In genomic region chr9:101440714-101441230, GRCh38 we compare ENCODE assay signal across 24 cellular contexts. TPM values are rescaled to one million over a fixed set of nuclear protein-coding genes. Genes with fewer than 3 reads are reported as not detected.
"Had no signal": no experiment of that assay in that cellular context is flagged by ENCODE, and none has a peak within 500 bp of the region (broad histone marks: within the 10 kb centered on the region; RNA-seq: fewer than 3 reads in every experiment).

No MANE protein-coding gene starts in this region.

- H3K27ac ChIP-seq: coronary artery, epithelial cell of prostate, esophagus muscularis mucosa, gastrocnemius medialis, heart right ventricle, right atrium auricular region, thyroid gland, uterus had no signal

- H3K4me1 Mint-ChIP-seq: naive thymus-derived CD8-positive, alpha-beta T cell had no signal

- H3K4me3 ChIP-seq: coronary artery, esophagus muscularis mucosa, gastrocnemius medialis, heart right ventricle, right atrium auricular region, smooth muscle cell, thyroid gland, uterus had no signal

- H3K36me3 Mint-ChIP-seq: naive thymus-derived CD8-positive, alpha-beta T cell; type B pancreatic cell had no signal

- H3K4me1 ChIP-seq: thyroid gland, uterus had no signal

- H3K9me3 ChIP-seq: esophagus muscularis mucosa, gastrocnemius medialis, heart right ventricle, right atrium auricular region, thyroid gland, uterus had no signal

- DNase-seq: effector CD8-positive, alpha-beta T cell; gastrocnemius medialis; heart right ventricle; islet precursor cell; left cardiac atrium; mammary epithelial cell; naive thymus-derived CD8-positive, alpha-beta T cell; posterior cingulate gyrus; stimulated activated CD4-positive, alpha-beta T cell treated with anti-CD3 and anti-CD28 coated beads, Interleukin-2, amount 100 ng/mL, for 48 hours; stimulated activated naive CD4-positive, alpha-beta T cell treated with Interleukin-2 at 50 U/mL for 16 hours; thyroid gland; uterus had no signal

- H3K27ac Mint-ChIP-seq: naive thymus-derived CD8-positive, alpha-beta T cell; type B pancreatic cell had no signal

- H3K36me3 ChIP-seq: esophagus muscularis mucosa, gastrocnemius medialis, heart right ventricle, right atrium auricular region, thyroid gland, uterus had no signal

- H3K4me2 ChIP-seq: smooth muscle cell had no signal

- H3K27me3 ChIP-seq: gastrocnemius medialis, heart right ventricle, right atrium auricular region, thyroid gland, uterus had no signal

- H3K9me3 Mint-ChIP-seq: naive thymus-derived CD8-positive, alpha-beta T cell; type B pancreatic cell had no signal

- ATAC-seq: gastrocnemius medialis; heart right ventricle; left cardiac atrium; naive thymus-derived CD8-positive, alpha-beta T cell had no signal

- H3K4me3 Mint-ChIP-seq: naive thymus-derived CD8-positive, alpha-beta T cell; type B pancreatic cell had no signal

RNA-seq across cellular contexts. Expression of gene ALDOB, which starts 5.2 kb away (rescaled TPM):
- total RNA-seq: fibroblast of villous mesenchyme; mammary epithelial cell; mononuclear cell; naive thymus-derived CD8-positive, alpha-beta T cell; osteocyte; smooth muscle cell; thyroid gland had no signal
- polyA plus RNA-seq: mammary epithelial cell; naive thymus-derived CD8-positive, alpha-beta T cell; neural cell; smooth muscle cell had no signal

RNA-seq across cellular contexts. Expression of gene BAAT, which starts 56.0 kb away (rescaled TPM):
- total RNA-seq: esophagus muscularis mucosa; lower leg skin; mesenteric fat pad; naive thymus-derived CD8-positive, alpha-beta T cell; smooth muscle cell; thyroid gland; uterus had no signal
- polyA plus RNA-seq: naive thymus-derived CD8-positive, alpha-beta T cell; smooth muscle cell had no signal
